18 cellular contexts compared by ENCODE assay signal in genomic region chr1:15151377-15151806, GRCh38. TPM values are rescaled to one million over a fixed set of nuclear protein-coding genes. Genes with fewer than 3 reads are reported as not detected.
DNase-seq lines count a peak whose midpoint lies in the region; TF ChIP-seq lines count a peak whose summit lies in the region.
"Had no signal": no experiment of that assay in that cellular context is flagged by ENCODE, and none has a peak within 500 bp of the region (broad histone marks: within the 10 kb centered on the region; RNA-seq: fewer than 3 reads in every experiment).

No MANE protein-coding gene starts in this region.

- intact Hi-C loops in posterior vena cava (cut with DNase I): loop anchor here in 1 of 2 donors (5.0 kb wide), 1 partner anchor 121 kb away; no protein-coding TSS in a partner anchor

- TF ChIP-seq CTCF in fibroblast of villous mesenchyme (IDR thresholded peaks at IDR 0.05; ENCODE audit: insufficient read depth, low read depth, low read length): no peak
- no peak for TF ChIP-seq CTCF in GM20000 (IDR thresholded peaks at IDR 0.05; ENCODE audit: extremely low read depth, missing control alignments)

- no peak overlapping the region; the same call in 1 of the 2 replicates for H3K27ac ChIP-seq in HUES6 (ENCODE audit: low read depth, low read length)
- H3K27ac ChIP-seq in SJCRH30: peak overlapping the region; percentile 60
- H3K27ac ChIP-seq: BLaER1 treated with 17β-estradiol and CSF1 and Interleukin-3, amounts not matched to agents 10 nM and 100 nM had no signal

- DNase-seq in SJCRH30 (peak; percentile 81 to 92), fibroblast of villous mesenchyme (ENCODE audit: low read depth) (peak; percentile 86), posterior vena cava (ENCODE audit: low spot score) (peak; percentile 0), LoVo (ENCODE audit: low spot score) (no peak), SKM-1 (lab: John Stamatoyannopoulos, UW; ENCODE audit: unreplicated experiment) (no peak), GM20000 (ENCODE audit: low spot score) (no peak)
- DNase-seq: activated effector memory CD4-positive, alpha-beta T cell treated with anti-CD3 and anti-CD28 coated beads, Interleukin-2, amount 50 U/mL, for 16 hours; anterior cingulate cortex; dermis blood vessel endothelial cell; DMS79 treated with DMSO at 0.1 percent for 48 hours; KBM-7; NCI-H1105 treated with DMSO at 0.1 percent for 48 hours; nucleus accumbens; stimulated activated naive CD4-positive, alpha-beta T cell; T-helper 1 cell had no signal

- H3K36me3 ChIP-seq in HUES6 (ENCODE audit: control insufficient read depth, insufficient read depth, low read length): no peaks in the 10 kb centered on the region
- no peaks in the 10 kb centered on the region for H3K36me3 ChIP-seq in SJCRH30
- H3K36me3 ChIP-seq: BLaER1 treated with 17β-estradiol and CSF1 and Interleukin-3, amounts not matched to agents 10 nM and 100 nM had no signal

- H3K9me3 ChIP-seq in HUES6 (ENCODE audit: control insufficient read depth, insufficient read depth, low read depth, low read length) (peaks cover 5% of the 10 kb centered on the region; the same call in 1 of the 2 replicates), SJCRH30 (replicated peaks) (no peaks in the 10 kb centered on the region)
- H3K9me3 ChIP-seq: BLaER1 treated with 17β-estradiol and CSF1 and Interleukin-3, amounts not matched to agents 10 nM and 100 nM had no signal

- peaks cover 40% of the 10 kb centered on the region for H3K27me3 ChIP-seq in HUES6 (ENCODE audit: control insufficient read depth, insufficient read depth, low read length)
- H3K27me3 ChIP-seq in SJCRH30: no peaks in the 10 kb centered on the region

- peak overlapping the region; percentile 87 for H3K9ac ChIP-seq in HUES6 (ENCODE audit: low read length)
- H3K9ac ChIP-seq: BLaER1 treated with 17β-estradiol and CSF1 and Interleukin-3, amounts not matched to agents 10 nM and 100 nM had no signal

- H3K4me1 ChIP-seq in HUES6 (ENCODE audit: control insufficient read depth, insufficient read depth, low read length) (peaks cover 23% of the 10 kb centered on the region), SJCRH30 (peaks cover 15% of the 10 kb centered on the region)

- no peak overlapping the region; the same call in 1 of the 2 replicates for H3K4me3 ChIP-seq in HUES6 (ENCODE audit: low read depth, low read length)
- no peak overlapping the region for H3K4me3 ChIP-seq in SJCRH30
- no peak overlapping the region for H3K4me3 ChIP-seq in fibroblast of villous mesenchyme (ENCODE audit: low read depth, low read length)
- H3K4me3 ChIP-seq: lung had no signal

RNA-seq across cellular contexts. Expression of gene TMEM51, which starts 2.2 kb away (rescaled TPM):
- total RNA-seq in SJCRH30 (2014; rRNA removed; shearing (Covaris generic)): 20.6 and 21.4 TPM in 2 replicates
- total RNA-seq in fibroblast of villous mesenchyme: 14.8 and 18.6 TPM in 2 replicates
- 1 to 10 TPM; 4.3 to 6.4 TPM for total RNA-seq in posterior vena cava

Comparison
In these comparisons a context has a peak if more than half of its experiments do, and no peak if none do; other contexts are left out.
1. DNase-seq: peak in SJCRH30 (2 of 2), fibroblast of villous mesenchyme (single experiment) and posterior vena cava (single experiment); none in LoVo (single experiment), SKM-1 (single experiment) and GM20000 (single experiment).